Comparison of ENCODE assay signal across 8 cellular contexts in the genomic region with DNA sequence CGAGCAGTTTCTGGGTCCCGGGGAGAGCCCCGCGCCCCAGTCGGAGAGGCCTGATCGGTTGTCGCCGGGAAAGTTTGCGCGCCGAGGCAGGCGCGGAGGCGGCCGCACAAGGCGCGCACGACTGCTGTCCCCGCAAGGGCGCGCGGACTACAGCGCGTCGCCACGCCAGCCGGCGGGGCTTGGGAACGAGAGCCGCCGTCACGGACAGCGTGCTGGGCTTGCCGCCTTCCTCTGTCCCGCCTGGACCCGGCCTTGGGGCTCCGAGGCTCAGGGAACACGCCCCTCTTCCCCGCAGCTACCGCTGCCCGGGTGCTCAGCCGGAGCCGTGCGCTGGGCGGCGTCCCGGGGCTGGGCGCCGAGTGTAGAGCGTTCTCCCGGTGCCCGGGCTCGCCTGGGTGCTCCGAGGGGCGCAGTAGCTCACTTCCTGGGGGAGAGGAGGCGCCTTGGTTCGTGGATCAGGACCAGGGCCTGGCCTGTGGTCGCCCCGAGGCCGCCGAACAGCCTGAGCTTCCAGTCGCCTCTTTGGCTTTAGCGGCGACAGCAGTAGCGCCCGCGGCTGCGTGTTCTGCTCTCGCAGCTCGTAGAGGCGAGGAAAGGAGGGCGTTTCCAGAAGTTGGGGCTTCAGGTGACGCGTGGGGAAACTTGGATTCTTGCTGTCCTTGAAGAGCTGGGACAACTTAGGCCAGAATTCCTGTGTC. TPM values are rescaled to one million over a fixed set of nuclear protein-coding genes. Genes with fewer than 3 reads are reported as not detected.
DNase-seq lines count a peak whose midpoint lies in the region; ATAC-seq and TF ChIP-seq lines count a peak whose summit lies in the region.

No MANE protein-coding gene starts in this region.

- H3K27ac Mint-ChIP-seq in CD4-positive, alpha-beta memory T cell, result peak overlapping the region in 1 of 7 donors; percentile 70
- H3K27ac Mint-ChIP-seq in activated B cell treated with CpG ODN at 0.5 μM for 24 hours, result no peak overlapping the region

- H3K4me3 Mint-ChIP-seq in CD4-positive, alpha-beta memory T cell, result peak overlapping the region; percentile 90 to 98 (median 96)
- peak overlapping the region; percentile 93 for H3K4me3 Mint-ChIP-seq in activated B cell treated with CpG ODN at 0.5 μM for 24 hours

- H3K4me1 ChIP-seq in CD4-positive, alpha-beta memory T cell (ENCODE audit: insufficient read depth, low read length), result peaks cover 17% of the 10 kb centered on the region
- H3K4me1 ChIP-seq in left lung, result peaks cover 4 to 31% of the 10 kb centered on the region in 2 donors

- no peaks in the 10 kb centered on the region for H3K9me3 ChIP-seq in CD4-positive, alpha-beta memory T cell (ENCODE audit: control insufficient read depth in 1 of 2, low read length in 2 of 2)
- H3K9me3 ChIP-seq in left lung, result no peaks in the 10 kb centered on the region

- peaks cover 12 to 14% of the 10 kb centered on the region in 2 donors for H3K27me3 Mint-ChIP-seq in CD4-positive, alpha-beta memory T cell
- peaks cover 18% of the 10 kb centered on the region for H3K27me3 Mint-ChIP-seq in activated B cell treated with CpG ODN at 0.5 μM for 24 hours

- TF ChIP-seq CTCF in activated B cell treated with CpG ODN at 0.5 μM for 24 hours (IDR thresholded peaks at IDR 0.05) (no peak), left lung (IDR thresholded peaks at IDR 0.05) (no peak)

- CTCF ChIA-PET in CD4-positive, alpha-beta memory T cell (lab: Charles Lee; ENCODE audit: partially characterized antibody), result no interaction called here
- CTCF ChIA-PET in activated B cell treated with CpG ODN at 0.5 μM for 24 hours (lab: Charles Lee), result no interaction called here

- H3K27ac ChIP-seq in CD4-positive, alpha-beta memory T cell (ENCODE audit: low read depth, low read length), result no peak overlapping the region
- H3K27ac ChIP-seq in left lung, result peak overlapping the region; percentile 53 to 76

- peaks cover 0 to 8% of the 10 kb centered on the region in 2 donors for H3K36me3 Mint-ChIP-seq in CD4-positive, alpha-beta memory T cell
- H3K36me3 Mint-ChIP-seq in activated B cell treated with CpG ODN at 0.5 μM for 24 hours (ENCODE audit: low read depth), result peaks cover 4% of the 10 kb centered on the region

- intact Hi-C loops in CD4-positive, alpha-beta memory T cell (cut with micrococcal nuclease), result no loop called here
- intact Hi-C loops in activated B cell treated with CpG ODN at 0.5 μM for 24 hours (cut with micrococcal nuclease), result no loop called here
- intact Hi-C loops in left lung (cut with DNase I), result loop anchor here in 1 of 2 donors (10.0 kb wide), 1 partner anchor 263 kb away; no protein-coding TSS in a partner anchor

- ATAC-seq in activated B cell treated with CpG ODN at 0.5 μM for 24 hours (ENCODE audit: low read depth), result no peak
- ATAC-seq in left lung, result peak; percentile 86
- no peak for ATAC-seq in HG03025 (IDR thresholded peaks at IDR 0.05; ENCODE audit: low FRiP score, unreplicated experiment)
- no peak for ATAC-seq in HG03354 (IDR thresholded peaks at IDR 0.05; ENCODE audit: poor library complexity, severe bottlenecking, unreplicated experiment)

- H3K4me1 Mint-ChIP-seq in CD4-positive, alpha-beta memory T cell, result peaks cover 11 to 19% (median 14%) of the 10 kb centered on the region in 4 donors
- peaks cover 12% of the 10 kb centered on the region for H3K4me1 Mint-ChIP-seq in activated B cell treated with CpG ODN at 0.5 μM for 24 hours

- H3K9me3 Mint-ChIP-seq in CD4-positive, alpha-beta memory T cell, result no peaks in the 10 kb centered on the region
- H3K9me3 Mint-ChIP-seq in activated B cell treated with CpG ODN at 0.5 μM for 24 hours, result no peaks in the 10 kb centered on the region

- peak in 4 of 5 donors; percentile 17 to 28 (median 18) for DNase-seq in CD4-positive, alpha-beta memory T cell
- peak; percentile 49 for DNase-seq in HuH-7 (ENCODE audit: low spot score)
- peak; percentile 20 for DNase-seq in activated B cell treated with CpG ODN at 0.5 μM for 24 hours
- peak; percentile 37 for DNase-seq in dermis blood vessel endothelial cell
- peak; percentile 55 to 84 for DNase-seq in left lung
- peak; percentile 31 to 49 for DNase-seq in stimulated activated CD4-positive, alpha-beta T cell treated with anti-CD3 and anti-CD28 coated beads, Interleukin-2, amount 100 ng/mL, for 24 hours

- H3K27me3 ChIP-seq in CD4-positive, alpha-beta memory T cell (ENCODE audit: insufficient read depth, low read length), result peaks cover 7% of the 10 kb centered on the region
- peaks cover 0 to 34% of the 10 kb centered on the region in 2 donors for H3K27me3 ChIP-seq in left lung

- peak overlapping the region; percentile 65 to 83 for H3K4me3 ChIP-seq in CD4-positive, alpha-beta memory T cell (ENCODE audit: low read length in 2 of 2)
- peak overlapping the region; percentile 79 to 89 for H3K4me3 ChIP-seq in left lung

- POLR2A ChIA-PET in CD4-positive, alpha-beta memory T cell (lab: Charles Lee; ENCODE audit: partially characterized antibody), result interaction anchor here (1.0 kb wide), 1 partner anchor 16 kb away, joined by 3 read pairs; no protein-coding TSS in a partner anchor
- POLR2A ChIA-PET in activated B cell treated with CpG ODN at 0.5 μM for 24 hours (lab: Charles Lee), result no interaction called here

- H3K36me3 ChIP-seq in CD4-positive, alpha-beta memory T cell (ENCODE audit: insufficient read depth, low read length), result no peaks in the 10 kb centered on the region
- no peaks in the 10 kb centered on the region for H3K36me3 ChIP-seq in left lung

RNA-seq across cellular contexts. Expression of gene TLN2, which starts 1.4 kb away (rescaled TPM):
- 1 to 10 TPM in 1 of 2 experiments, under 1 TPM in 1; 0.75 to 1.7 TPM for total RNA-seq in CD4-positive, alpha-beta memory T cell
- 1 to 10 TPM in 1 of 2 donors, not detected in 1; 1.6 TPM for polyA plus RNA-seq in CD4-positive, alpha-beta memory T cell
- total RNA-seq in activated B cell treated with CpG ODN at 0.5 μM for 24 hours, result 0.76 and 0.89 TPM in 2 replicates
- 4.4 and 6.4 TPM in 2 replicates for total RNA-seq in dermis blood vessel endothelial cell
- total RNA-seq in left lung, result 10 to 100 TPM; 10.8 to 15.2 TPM

Comparison
In these comparisons a context has a peak if more than half of its experiments do, and no peak if none do; other contexts are left out.
1. DNase-seq: peak in every context shown above with its lines; median percentile 70 in left lung; 49 in HuH-7; 40 in stimulated activated CD4-positive, alpha-beta T cell treated with anti-CD3 and anti-CD28 coated beads, Interleukin-2, amount 100 ng/mL, for 24 hours; 37 in dermis blood vessel endothelial cell; 20 in activated B cell treated with CpG ODN at 0.5 μM for 24 hours; 18 in CD4-positive, alpha-beta memory T cell.